1 cellular context compared by ENCODE assay signal in genomic region chr3:158644345-158644908, GRCh38.
TF ChIP-seq lines count a peak whose summit lies in the region.

GFM1 (plus strand) TSS chr3:158644527; CDS start chr3:158644635, 108 bp downstream.

TF ChIP-seq in HepG2, 621 proteins besides CTCF, POLR2A, EP300 and RAD21 (continued from another document and continues in another):
- no peak for TF ChIP-seq ZBTB49 (CRISPR knock-in tag; IDR thresholded peaks at IDR 0.05; ENCODE audit: borderline replicate concordance)
- TF ChIP-seq NFIB (CRISPR knock-in tag; IDR thresholded peaks at IDR 0.05; ENCODE audit: borderline replicate concordance), result no peak
- TF ChIP-seq, protein P1, sequence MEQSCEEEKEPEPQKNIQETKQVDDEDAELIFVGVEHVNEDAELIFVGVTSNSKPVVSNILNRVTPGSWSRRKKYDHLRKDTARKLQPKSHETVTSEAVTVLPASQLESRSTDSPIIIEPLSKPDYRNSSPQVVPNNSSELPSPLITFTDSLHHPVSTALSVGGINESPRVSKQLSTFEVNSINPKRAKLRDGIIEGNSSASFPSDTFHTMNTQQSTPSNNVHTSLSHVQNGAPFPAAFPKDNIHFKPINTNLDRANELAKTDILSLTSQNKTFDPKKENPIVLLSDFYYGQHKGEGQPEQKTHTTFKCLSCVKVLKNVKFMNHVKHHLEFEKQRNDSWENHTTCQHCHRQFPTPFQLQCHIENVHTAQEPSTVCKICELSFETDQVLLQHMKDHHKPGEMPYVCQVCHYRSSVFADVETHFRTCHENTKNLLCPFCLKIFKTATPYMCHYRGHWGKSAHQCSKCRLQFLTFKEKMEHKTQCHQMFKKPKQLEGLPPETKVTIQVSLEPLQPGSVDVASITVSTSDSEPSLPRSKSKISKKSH (CRISPR knock-in tag; IDR thresholded peaks at IDR 0.05; ENCODE audit: borderline replicate concordance), result peak; percentile 88; the same call in 1 of the 2 replicates
- TF ChIP-seq ZNF761 (CRISPR knock-in tag; conservative IDR thresholded peaks at IDR 0.05), result no peak
- no peak for TF ChIP-seq HOXA9 (CRISPR knock-in tag; IDR thresholded peaks at IDR 0.05; ENCODE audit: borderline replicate concordance)
- TF ChIP-seq HNRNPL (IDR thresholded peaks at IDR 0.05; ENCODE audit: low read depth, low read length), result no peak
- TF ChIP-seq PTBP1 (IDR thresholded peaks at IDR 0.05; ENCODE audit: low read depth, low read length, poor library complexity, severe bottlenecking), result peak; percentile 60
- TF ChIP-seq ARNT2 (CRISPR knock-in tag; IDR thresholded peaks at IDR 0.05; ENCODE audit: low read depth), result peak; percentile 83
- no peak for TF ChIP-seq ZNF484 (CRISPR knock-in tag; IDR thresholded peaks at IDR 0.05; ENCODE audit: borderline replicate concordance, low read depth)
- peak; percentile 83; the same call in 1 of the 2 replicates for TF ChIP-seq MIER2 (CRISPR knock-in tag; IDR thresholded peaks at IDR 0.05)
- no peak for TF ChIP-seq CHD4 (IDR thresholded peaks at IDR 0.05; ENCODE audit: borderline replicate concordance, low read length)
- peak; percentile 56; the same call in 1 of the 2 replicates for TF ChIP-seq MTA1 (CRISPR knock-in tag; IDR thresholded peaks at IDR 0.05; ENCODE audit: borderline replicate concordance)
- TF ChIP-seq, protein P2, sequence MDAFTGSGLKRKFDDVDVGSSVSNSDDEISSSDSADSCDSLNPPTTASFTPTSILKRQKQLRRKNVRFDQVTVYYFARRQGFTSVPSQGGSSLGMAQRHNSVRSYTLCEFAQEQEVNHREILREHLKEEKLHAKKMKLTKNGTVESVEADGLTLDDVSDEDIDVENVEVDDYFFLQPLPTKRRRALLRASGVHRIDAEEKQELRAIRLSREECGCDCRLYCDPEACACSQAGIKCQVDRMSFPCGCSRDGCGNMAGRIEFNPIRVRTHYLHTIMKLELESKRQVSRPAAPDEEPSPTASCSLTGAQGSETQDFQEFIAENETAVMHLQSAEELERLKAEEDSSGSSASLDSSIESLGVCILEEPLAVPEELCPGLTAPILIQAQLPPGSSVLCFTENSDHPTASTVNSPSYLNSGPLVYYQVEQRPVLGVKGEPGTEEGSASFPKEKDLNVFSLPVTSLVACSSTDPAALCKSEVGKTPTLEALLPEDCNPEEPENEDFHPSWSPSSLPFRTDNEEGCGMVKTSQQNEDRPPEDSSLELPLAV (CRISPR knock-in tag; conservative IDR thresholded peaks at IDR 0.05; ENCODE audit: low read depth), result 0 out of 2 replicates have a peak, but pooled peaks have one; percentile 9
- peak; percentile 80; the same call in 1 of the 2 replicates for TF ChIP-seq TBX3 (IDR thresholded peaks at IDR 0.05; ENCODE audit: borderline replicate concordance)
- peak; percentile 89; the same call in 1 of the 2 replicates for TF ChIP-seq ZNF572 (CRISPR knock-in tag; IDR thresholded peaks at IDR 0.05)
- TF ChIP-seq MTF1 (CRISPR knock-in tag; IDR thresholded peaks at IDR 0.05), result no peak
- TF ChIP-seq, protein P3, sequence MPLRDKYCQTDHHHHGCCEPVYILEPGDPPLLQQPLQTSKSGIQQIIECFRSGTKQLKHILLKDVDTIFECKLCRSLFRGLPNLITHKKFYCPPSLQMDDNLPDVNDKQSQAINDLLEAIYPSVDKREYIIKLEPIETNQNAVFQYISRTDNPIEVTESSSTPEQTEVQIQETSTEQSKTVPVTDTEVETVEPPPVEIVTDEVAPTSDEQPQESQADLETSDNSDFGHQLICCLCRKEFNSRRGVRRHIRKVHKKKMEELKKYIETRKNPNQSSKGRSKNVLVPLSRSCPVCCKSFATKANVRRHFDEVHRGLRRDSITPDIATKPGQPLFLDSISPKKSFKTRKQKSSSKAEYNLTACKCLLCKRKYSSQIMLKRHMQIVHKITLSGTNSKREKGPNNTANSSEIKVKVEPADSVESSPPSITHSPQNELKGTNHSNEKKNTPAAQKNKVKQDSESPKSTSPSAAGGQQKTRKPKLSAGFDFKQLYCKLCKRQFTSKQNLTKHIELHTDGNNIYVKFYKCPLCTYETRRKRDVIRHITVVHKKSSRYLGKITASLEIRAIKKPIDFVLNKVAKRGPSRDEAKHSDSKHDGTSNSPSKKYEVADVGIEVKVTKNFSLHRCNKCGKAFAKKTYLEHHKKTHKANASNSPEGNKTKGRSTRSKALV (CRISPR knock-in tag; IDR thresholded peaks at IDR 0.05), result 0 out of 2 replicates have a peak, but pooled peaks have one; percentile 48
- TF ChIP-seq, protein P4, sequence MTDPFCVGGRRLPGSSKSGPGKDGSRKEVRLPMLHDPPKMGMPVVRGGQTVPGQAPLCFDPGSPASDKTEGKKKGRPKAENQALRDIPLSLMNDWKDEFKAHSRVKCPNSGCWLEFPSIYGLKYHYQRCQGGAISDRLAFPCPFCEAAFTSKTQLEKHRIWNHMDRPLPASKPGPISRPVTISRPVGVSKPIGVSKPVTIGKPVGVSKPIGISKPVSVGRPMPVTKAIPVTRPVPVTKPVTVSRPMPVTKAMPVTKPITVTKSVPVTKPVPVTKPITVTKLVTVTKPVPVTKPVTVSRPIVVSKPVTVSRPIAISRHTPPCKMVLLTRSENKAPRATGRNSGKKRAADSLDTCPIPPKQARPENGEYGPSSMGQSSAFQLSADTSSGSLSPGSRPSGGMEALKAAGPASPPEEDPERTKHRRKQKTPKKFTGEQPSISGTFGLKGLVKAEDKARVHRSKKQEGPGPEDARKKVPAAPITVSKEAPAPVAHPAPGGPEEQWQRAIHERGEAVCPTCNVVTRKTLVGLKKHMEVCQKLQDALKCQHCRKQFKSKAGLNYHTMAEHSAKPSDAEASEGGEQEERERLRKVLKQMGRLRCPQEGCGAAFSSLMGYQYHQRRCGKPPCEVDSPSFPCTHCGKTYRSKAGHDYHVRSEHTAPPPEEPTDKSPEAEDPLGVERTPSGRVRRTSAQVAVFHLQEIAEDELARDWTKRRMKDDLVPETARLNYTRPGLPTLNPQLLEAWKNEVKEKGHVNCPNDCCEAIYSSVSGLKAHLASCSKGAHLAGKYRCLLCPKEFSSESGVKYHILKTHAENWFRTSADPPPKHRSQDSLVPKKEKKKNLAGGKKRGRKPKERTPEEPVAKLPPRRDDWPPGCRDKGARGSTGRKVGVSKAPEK (CRISPR knock-in tag; IDR thresholded peaks at IDR 0.05; ENCODE audit: borderline replicate concordance), result no peak
- TF ChIP-seq, protein P5, sequence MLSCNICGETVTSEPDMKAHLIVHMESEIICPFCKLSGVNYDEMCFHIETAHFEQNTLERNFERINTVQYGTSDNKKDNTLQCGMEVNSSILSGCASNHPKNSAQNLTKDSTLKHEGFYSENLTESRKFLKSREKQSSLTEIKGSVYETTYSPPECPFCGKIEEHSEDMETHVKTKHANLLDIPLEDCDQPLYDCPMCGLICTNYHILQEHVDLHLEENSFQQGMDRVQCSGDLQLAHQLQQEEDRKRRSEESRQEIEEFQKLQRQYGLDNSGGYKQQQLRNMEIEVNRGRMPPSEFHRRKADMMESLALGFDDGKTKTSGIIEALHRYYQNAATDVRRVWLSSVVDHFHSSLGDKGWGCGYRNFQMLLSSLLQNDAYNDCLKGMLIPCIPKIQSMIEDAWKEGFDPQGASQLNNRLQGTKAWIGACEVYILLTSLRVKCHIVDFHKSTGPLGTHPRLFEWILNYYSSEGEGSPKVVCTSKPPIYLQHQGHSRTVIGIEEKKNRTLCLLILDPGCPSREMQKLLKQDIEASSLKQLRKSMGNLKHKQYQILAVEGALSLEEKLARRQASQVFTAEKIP (CRISPR knock-in tag; IDR thresholded peaks at IDR 0.05; ENCODE audit: borderline replicate concordance), result no peak
- TF ChIP-seq, protein P6, sequence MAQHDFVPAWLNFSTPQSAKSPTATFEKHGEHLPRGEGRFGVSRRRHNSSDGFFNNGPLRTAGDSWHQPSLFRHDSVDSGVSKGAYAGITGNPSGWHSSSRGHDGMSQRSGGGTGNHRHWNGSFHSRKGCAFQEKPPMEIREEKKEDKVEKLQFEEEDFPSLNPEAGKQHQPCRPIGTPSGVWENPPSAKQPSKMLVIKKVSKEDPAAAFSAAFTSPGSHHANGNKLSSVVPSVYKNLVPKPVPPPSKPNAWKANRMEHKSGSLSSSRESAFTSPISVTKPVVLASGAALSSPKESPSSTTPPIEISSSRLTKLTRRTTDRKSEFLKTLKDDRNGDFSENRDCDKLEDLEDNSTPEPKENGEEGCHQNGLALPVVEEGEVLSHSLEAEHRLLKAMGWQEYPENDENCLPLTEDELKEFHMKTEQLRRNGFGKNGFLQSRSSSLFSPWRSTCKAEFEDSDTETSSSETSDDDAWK (CRISPR knock-in tag; IDR thresholded peaks at IDR 0.05), result no peak
- TF ChIP-seq KLF9 (CRISPR knock-in tag; IDR thresholded peaks at IDR 0.05; ENCODE audit: low read depth), result 0 out of 2 replicates have a peak, but pooled peaks have one; percentile 34
- TF ChIP-seq ZNF674 (CRISPR knock-in tag; IDR thresholded peaks at IDR 0.05; ENCODE audit: low read depth), result no peak
- TF ChIP-seq GMEB2 (CRISPR knock-in tag; IDR thresholded peaks at IDR 0.05; ENCODE audit: low read depth), result peak; percentile 62; the same call in 1 of the 2 replicates
- TF ChIP-seq ELK4 (CRISPR knock-in tag; IDR thresholded peaks at IDR 0.05; ENCODE audit: borderline replicate concordance), result no peak
- TF ChIP-seq SKI (IDR thresholded peaks at IDR 0.05; ENCODE audit: partially characterized antibody), result peak; percentile 52
- no peak for TF ChIP-seq ZNF3 (CRISPR knock-in tag; IDR thresholded peaks at IDR 0.05)
- no peak for TF ChIP-seq ZBTB14 (CRISPR knock-in tag; IDR thresholded peaks at IDR 0.05)
- no peak; the same call in 1 of the 2 replicates for TF ChIP-seq FOXJ3 (CRISPR knock-in tag; IDR thresholded peaks at IDR 0.05; ENCODE audit: borderline replicate concordance)
- TF ChIP-seq ZNF772 (CRISPR knock-in tag; IDR thresholded peaks at IDR 0.05), result peak; percentile 84
- TF ChIP-seq ZNF777 (CRISPR knock-in tag; IDR thresholded peaks at IDR 0.05), result peak; percentile 47; the same call in 1 of the 2 replicates
- TF ChIP-seq U2AF2 (IDR thresholded peaks at IDR 0.05; ENCODE audit: low read depth, low read length), result no peak
- TF ChIP-seq ZNF709 (CRISPR knock-in tag; IDR thresholded peaks at IDR 0.05), result peak; percentile 75; the same call in 1 of the 2 replicates
- peak; percentile 68 for TF ChIP-seq RARA (CRISPR knock-in tag; IDR thresholded peaks at IDR 0.05)
- no peak for TF ChIP-seq FOXA1 (IDR thresholded peaks at IDR 0.05)
- TF ChIP-seq FOXA1 (CRISPR knock-in tag; IDR thresholded peaks at IDR 0.05), result peak; percentile 49; the same call in 1 of the 2 replicates
- no peak for TF ChIP-seq ZNF256 (CRISPR knock-in tag; conservative IDR thresholded peaks at IDR 0.05)
- peak; percentile 97 for TF ChIP-seq MAX (IDR thresholded peaks at IDR 0.05)
- TF ChIP-seq SRSF9 (IDR thresholded peaks at IDR 0.05; ENCODE audit: borderline replicate concordance, insufficient read depth, low read depth, low read length, poor library complexity, severe bottlenecking), result no peak
- peak; percentile 66 for TF ChIP-seq CEBPG (CRISPR knock-in tag; IDR thresholded peaks at IDR 0.05)
- TF ChIP-seq PREB (CRISPR knock-in tag; IDR thresholded peaks at IDR 0.05), result no peak
- no peak for TF ChIP-seq NONO (IDR thresholded peaks at IDR 0.05)
- peak; percentile 97 for TF ChIP-seq NONO (CRISPR knock-in tag; conservative IDR thresholded peaks at IDR 0.05)
- TF ChIP-seq ZFAT (CRISPR knock-in tag; conservative IDR thresholded peaks at IDR 0.05), result no peak
